Comparison of ENCODE assay signal across 8 cellular contexts in genomic region chr1:203291201-203292096, GRCh38. TPM values are rescaled to one million over a fixed set of nuclear protein-coding genes. Genes with fewer than 3 reads are reported as not detected.
A peak's percentile ranks its signal among the peaks of the same experiment; 100 is the strongest.
DNase-seq lines count a peak whose midpoint lies in the region; ATAC-seq and FAIRE-seq lines count a peak whose summit lies in the region.

No MANE protein-coding gene starts in this region.

- DNase-seq in NCI-H1417 (lab: John Stamatoyannopoulos, UW): peak; percentile 63 to 86 (median 72)
- no peak for DNase-seq in NCI-H1417 treated with DMSO at 0.1 percent for 48 hours (lab: John Stamatoyannopoulos, UW)
- no peak for DNase-seq in T-cell
- peak; percentile 57 for DNase-seq in kidney tubule cell (ENCODE audit: low spot score)
- DNase-seq in urothelium cell line (ENCODE audit: low spot score): no peak
- DNase-seq in COLO829 (ENCODE audit: low spot score): no peak

- H3K4me1 Mint-ChIP-seq in T-cell: peaks cover 82 to 88% (median 83%) of the 10 kb centered on the region in 3 donors
- H3K4me1 Mint-ChIP-seq in stimulated activated memory B cell treated with anti-CD40 and anti-IgM and Interleukin-4, amounts not matched to agents 10 μg/mL and 1 μg/mL and 100 μg/mL, for 72 hours: peaks cover 78% of the 10 kb centered on the region

- POLR2A ChIA-PET in T-cell (lab: Charles Lee): interaction anchor here (0.6 to 12.3 kb wide), 13 partner anchors 9 to 51 kb away, joined by 3 to 271 read pairs (median 7); partner anchors contain the start of gene BTG2 (in 2 of the 2)

- ATAC-seq in T-cell (replicated peaks in 1 of 4) (no peak), GM21381 (IDR thresholded peaks at IDR 0.05; ENCODE audit: unreplicated experiment) (no peak)
- ATAC-seq in stimulated activated memory B cell treated with anti-CD40 and anti-IgM and Interleukin-4, amounts not matched to agents 10 μg/mL and 1 μg/mL and 100 μg/mL, for 72 hours: no peak

- H3K36me3 Mint-ChIP-seq in T-cell: no peaks in the 10 kb centered on the region
- H3K36me3 Mint-ChIP-seq in stimulated activated memory B cell treated with anti-CD40 and anti-IgM and Interleukin-4, amounts not matched to agents 10 μg/mL and 1 μg/mL and 100 μg/mL, for 72 hours: no peaks in the 10 kb centered on the region

- H3K27ac Mint-ChIP-seq in T-cell: peak overlapping the region; percentile 95 to 99
- peak overlapping the region; percentile 98 for H3K27ac Mint-ChIP-seq in stimulated activated memory B cell treated with anti-CD40 and anti-IgM and Interleukin-4, amounts not matched to agents 10 μg/mL and 1 μg/mL and 100 μg/mL, for 72 hours

- CTCF ChIA-PET in T-cell (lab: Charles Lee): interaction anchor here in 1 of 2 donors (0.7 to 6.6 kb wide), 8 partner anchors 13 to 36 kb away, joined by 3 to 39 read pairs (median 6); partner anchors contain the start of gene BTG2

- H3K27me3 Mint-ChIP-seq in T-cell: no peaks in the 10 kb centered on the region
- H3K27me3 Mint-ChIP-seq in stimulated activated memory B cell treated with anti-CD40 and anti-IgM and Interleukin-4, amounts not matched to agents 10 μg/mL and 1 μg/mL and 100 μg/mL, for 72 hours: no peaks in the 10 kb centered on the region

- no peak for FAIRE-seq in urothelium cell line (lab: Jason Lieb, UNC)

- peak overlapping the region; percentile 77 to 80 (median 78) for H3K4me3 Mint-ChIP-seq in T-cell
- H3K4me3 Mint-ChIP-seq in stimulated activated memory B cell treated with anti-CD40 and anti-IgM and Interleukin-4, amounts not matched to agents 10 μg/mL and 1 μg/mL and 100 μg/mL, for 72 hours: peak overlapping the region; percentile 70

- no peaks in the 10 kb centered on the region for H3K9me3 Mint-ChIP-seq in T-cell
- H3K9me3 Mint-ChIP-seq in stimulated activated memory B cell treated with anti-CD40 and anti-IgM and Interleukin-4, amounts not matched to agents 10 μg/mL and 1 μg/mL and 100 μg/mL, for 72 hours: no peaks in the 10 kb centered on the region

RNA-seq across cellular contexts. Expression of gene BTG2, which starts 13.9 kb away (rescaled TPM):
- total RNA-seq in T-cell: 100 to 1,000 TPM; 172 to 655 (median 186) TPM

RNA-seq across cellular contexts. Expression of gene FMOD, which starts 59.5 kb away (rescaled TPM):
- under 1 TPM in 3 of 5 donors, not detected in 2; 0.13 to 0.41 (median 0.18) TPM for total RNA-seq in T-cell

Comparison
In these comparisons a context has a peak if more than half of its experiments do, and no peak if none do; other contexts are left out.
1. DNase-seq: peak in NCI-H1417 (3 of 3) and kidney tubule cell (single experiment); none in NCI-H1417 treated with DMSO at 0.1 percent for 48 hours (single experiment), T-cell (0 of 34), urothelium cell line (single experiment) and COLO829 (single experiment).